ENCODE assay signal across 21 cellular contexts in genomic region chr12:25708661-25709060, GRCh38.
"Had no signal": no experiment of that assay in that cellular context is flagged by ENCODE, and none has a peak within 500 bp of the region (broad histone marks: within the 10 kb centered on the region; RNA-seq: fewer than 3 reads in every experiment).

No MANE protein-coding gene starts in this region.

- DNase-seq: KBM-7, MV-4-11, NCI-H1048, NCI-H1105, NCI-H1417 treated with DMSO at 0.1 percent for 48 hours, NCI-H146, NCI-H1694 treated with DMSO at 0.1 percent for 48 hours, NCI-H1930, NCI-H2081, NCI-H2107, NCI-H226, NCI-H446, NCI-H510A, NCI-H524 treated with DMSO at 0.1 percent for 48 hours, NCI-H69, NCI-H774, Right ventricle myocardium superior, RPMI8226, SIG-M5 had no signal

- H3K27me3 ChIP-seq: SJSA1 had no signal

- H3K4me1 ChIP-seq: SJSA1 had no signal

- H3K4me3 ChIP-seq: SJSA1, SK-N-MC had no signal

- H3K9me3 ChIP-seq: SJSA1 had no signal

- H3K36me3 ChIP-seq: SJSA1 had no signal
